Comparison of ENCODE assay signal across 9 cellular contexts in the genomic region with DNA sequence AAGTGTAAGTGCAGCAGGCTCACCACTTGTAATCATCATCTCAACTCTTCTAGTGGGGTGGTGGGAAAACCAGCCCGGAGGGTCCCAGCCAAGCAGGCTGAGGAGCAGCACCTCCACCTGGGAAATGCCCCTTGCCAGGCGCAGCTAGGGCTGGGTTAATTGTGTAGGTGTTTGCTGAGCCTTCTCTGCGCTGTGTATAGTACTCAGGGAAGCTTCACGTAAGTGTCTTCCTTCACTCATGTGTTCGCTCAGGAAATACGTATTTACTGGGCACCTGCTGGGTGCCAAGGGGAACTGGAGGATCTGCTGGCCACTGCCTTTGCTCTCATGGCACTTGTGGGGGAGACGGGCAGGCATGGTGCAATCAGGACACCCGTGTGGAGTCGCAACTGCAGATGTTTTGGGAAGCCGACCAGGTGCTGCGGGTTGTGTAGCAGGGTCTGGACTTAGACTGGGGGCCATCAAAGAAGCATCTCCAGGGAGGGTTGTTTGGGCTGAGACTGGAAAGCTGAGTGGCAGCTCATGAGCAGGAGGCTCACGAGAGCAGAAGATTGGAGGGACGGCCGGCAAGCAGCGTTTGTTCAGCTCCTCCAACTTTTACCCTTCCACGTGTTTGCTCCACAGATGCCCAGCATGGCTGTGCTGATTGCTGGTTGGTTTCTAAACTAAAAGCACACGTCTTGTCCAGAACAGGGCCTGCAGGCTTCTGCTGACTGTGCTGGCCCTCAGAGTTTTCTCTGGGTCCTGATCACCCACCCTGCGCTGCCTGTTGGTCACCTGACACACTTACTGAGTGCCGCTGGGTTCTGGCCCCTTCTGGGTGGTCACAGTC.
A peak's percentile ranks its signal among the peaks of the same experiment; 100 is the strongest.
DNase-seq lines count a peak whose midpoint lies in the region; ATAC-seq, FAIRE-seq and TF ChIP-seq lines count a peak whose summit lies in the region.
"Had no signal": no experiment of that assay in that cellular context is flagged by ENCODE, and none has a peak within 500 bp of the region (broad histone marks: within the 10 kb centered on the region; RNA-seq: fewer than 3 reads in every experiment).

No MANE protein-coding gene starts in this region.

- peaks cover 18% of the 10 kb centered on the region for H3K4me1 Mint-ChIP-seq in activated CD8-positive, alpha-beta memory T cell treated with anti-CD3 and anti-CD28 coated beads, Interleukin-2, amount 10 ng/mL, durations not matched to agents 7 days and 5 days

- peak overlapping the region; percentile 86 for H3K27ac Mint-ChIP-seq in activated CD8-positive, alpha-beta memory T cell treated with anti-CD3 and anti-CD28 coated beads, Interleukin-2, amount 10 ng/mL, durations not matched to agents 7 days and 5 days
- H3K27ac Mint-ChIP-seq: progenitor cell of endocrine pancreas had no signal

- TF ChIP-seq CTCF in gastroesophageal sphincter (IDR thresholded peaks at IDR 0.05) (no peak), GM10266 (IDR thresholded peaks at IDR 0.05; ENCODE audit: control insufficient read depth, insufficient read depth, low read depth, missing control alignments) (no peak)

- no peak overlapping the region for H3K4me3 Mint-ChIP-seq in activated CD8-positive, alpha-beta memory T cell treated with anti-CD3 and anti-CD28 coated beads, Interleukin-2, amount 10 ng/mL, durations not matched to agents 7 days and 5 days

- CTCF ChIA-PET in activated CD8-positive, alpha-beta memory T cell treated with anti-CD3 and anti-CD28 coated beads, Interleukin-2, amount 10 ng/mL, durations not matched to agents 7 days and 5 days (lab: Charles Lee), result interaction anchor here (0.9 to 1.2 kb wide), 2 partner anchors 10 to 167 kb away, joined by 3 read pairs; no protein-coding TSS in a partner anchor

- TF ChIP-seq POLR2A in gastroesophageal sphincter (IDR thresholded peaks at IDR 0.05), result no peak

- H3K27ac ChIP-seq in KOPT-K1 (ENCODE audit: low read depth, low read length, poor library complexity, severe bottlenecking) (peak overlapping the region; percentile 34), gastroesophageal sphincter (peak overlapping the region; percentile 76 to 86 (median 82)), small intestine (ENCODE audit: low read depth in 1 of 2, low read length in 1 of 2) (peak overlapping the region; percentile 52 to 93)

- no peaks in the 10 kb centered on the region for H3K36me3 Mint-ChIP-seq in activated CD8-positive, alpha-beta memory T cell treated with anti-CD3 and anti-CD28 coated beads, Interleukin-2, amount 10 ng/mL, durations not matched to agents 7 days and 5 days

- FAIRE-seq in small intestine (lab: Jason Lieb, UNC), result no peak

- H3K4me3 ChIP-seq in gastroesophageal sphincter (peak overlapping the region in 1 of 2 donors; percentile 35), small intestine (ENCODE audit: low read depth in 1 of 2, low read length in 2 of 2) (no peak overlapping the region)

- H3K36me3 ChIP-seq in KOPT-K1 (ENCODE audit: insufficient read depth, low read length) (peaks cover 9% of the 10 kb centered on the region), gastroesophageal sphincter (peaks cover 0 to 10% of the 10 kb centered on the region in 2 donors), small intestine (ENCODE audit: control insufficient read depth in 2 of 2, insufficient read depth in 2 of 2, low read length in 2 of 2) (no peaks in the 10 kb centered on the region)

- no peaks in the 10 kb centered on the region for H3K27me3 Mint-ChIP-seq in activated CD8-positive, alpha-beta memory T cell treated with anti-CD3 and anti-CD28 coated beads, Interleukin-2, amount 10 ng/mL, durations not matched to agents 7 days and 5 days

- ATAC-seq in activated CD8-positive, alpha-beta memory T cell treated with anti-CD3 and anti-CD28 coated beads, Interleukin-2, amount 10 ng/mL, durations not matched to agents 7 days and 5 days, result no peak
- ATAC-seq in gastroesophageal sphincter (no peak), HG02798 (IDR thresholded peaks at IDR 0.05; ENCODE audit: poor library complexity, unreplicated experiment) (no peak)

- H3K9me3 Mint-ChIP-seq in activated CD8-positive, alpha-beta memory T cell treated with anti-CD3 and anti-CD28 coated beads, Interleukin-2, amount 10 ng/mL, durations not matched to agents 7 days and 5 days (ENCODE audit: low read depth), result no peaks in the 10 kb centered on the region

- WGBS in gastroesophageal sphincter (ENCODE audit: low coverage in 1 of 2), 2 donors, result 76 to 82% methylated on average over 8 to 10 of the region's 19 CpGs
- WGBS in small intestine, 3 donors, result 88 to 93% (median 90%) methylated on average over 19 of the region's 19 CpGs

- H3K9me3 ChIP-seq in KOPT-K1 (ENCODE audit: insufficient read depth, low read length, poor library complexity, severe bottlenecking) (no peaks in the 10 kb centered on the region), gastroesophageal sphincter (no peaks in the 10 kb centered on the region), small intestine (ENCODE audit: control insufficient read depth, low read depth) (no peaks in the 10 kb centered on the region)

- DNase-seq in activated CD8-positive, alpha-beta memory T cell treated with anti-CD3 and anti-CD28 coated beads, Interleukin-2, amount 10 ng/mL, durations not matched to agents 7 days and 5 days, result no peak
- DNase-seq in small intestine, result no peak
- no peak for DNase-seq in GM10266 (ENCODE audit: extremely low spot score)
- DNase-seq in NCI-H524 treated with DMSO at 0.1 percent for 48 hours (lab: John Stamatoyannopoulos, UW), result no peak
- DNase-seq: NCI-H2081 had no signal

- peaks cover 3 to 78% (median 38%) of the 10 kb centered on the region in 3 donors for H3K4me1 ChIP-seq in gastroesophageal sphincter
- H3K4me1 ChIP-seq in small intestine (ENCODE audit: control insufficient read depth in 2 of 2, insufficient read depth in 1 of 2, low read depth in 1 of 2, low read length in 1 of 2), result peaks cover 3 to 5% of the 10 kb centered on the region in 2 donors

- H3K27me3 ChIP-seq in gastroesophageal sphincter (no peaks in the 10 kb centered on the region), small intestine (ENCODE audit: control insufficient read depth in 2 of 2, insufficient read depth in 2 of 2, low read length in 2 of 2) (no peaks in the 10 kb centered on the region)

- no peak for TF ChIP-seq EP300 in gastroesophageal sphincter (IDR thresholded peaks at IDR 0.05)
